1 cellular context compared by ENCODE assay signal in the genomic region with DNA sequence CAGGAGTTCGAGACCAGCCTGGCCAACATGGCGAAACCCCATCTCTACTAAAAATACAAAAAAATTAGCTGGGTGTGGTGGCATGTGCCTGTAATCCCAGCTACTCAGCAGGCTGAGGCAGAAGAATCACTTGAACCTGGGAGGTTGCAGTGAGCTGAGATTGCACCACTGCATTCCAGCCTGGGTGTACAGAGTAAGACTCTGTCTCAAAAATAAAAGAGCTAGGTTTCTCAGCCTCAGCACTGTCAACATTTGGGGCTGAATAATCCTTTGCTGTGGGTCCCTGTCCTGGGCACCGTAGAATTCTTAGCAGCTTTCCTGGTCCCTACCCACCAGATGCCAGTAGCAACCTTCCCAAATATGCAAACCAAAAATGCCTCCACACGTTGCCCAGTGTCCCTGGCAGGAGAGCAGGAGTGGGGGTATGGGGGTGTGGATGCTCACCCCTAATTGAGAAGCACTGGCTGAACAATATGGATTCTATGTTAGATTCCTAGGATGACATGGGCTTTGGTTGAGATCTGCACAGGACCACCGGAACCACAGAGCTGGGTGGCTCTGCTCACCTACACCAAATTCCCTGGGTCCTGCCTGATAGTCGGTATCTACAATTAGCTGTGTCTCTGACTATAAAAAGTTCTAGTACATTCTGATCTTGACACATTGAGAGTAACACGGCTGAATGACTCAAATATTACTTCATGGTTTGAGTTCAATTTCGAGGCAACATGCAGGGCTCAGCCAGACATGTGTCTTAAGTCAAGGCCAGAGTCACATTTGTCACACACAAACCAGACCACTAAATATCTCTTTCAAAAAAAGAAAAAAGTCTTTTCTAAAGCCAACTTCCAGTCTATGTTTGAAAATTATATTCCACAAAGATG.
TF ChIP-seq lines count a peak whose summit lies in the region.

No MANE protein-coding gene starts in this region.

TF ChIP-seq in GM23338, 12 proteins besides CTCF, POLR2A, EP300 and RAD21 (continued from another document):
- TF ChIP-seq, protein P1, sequence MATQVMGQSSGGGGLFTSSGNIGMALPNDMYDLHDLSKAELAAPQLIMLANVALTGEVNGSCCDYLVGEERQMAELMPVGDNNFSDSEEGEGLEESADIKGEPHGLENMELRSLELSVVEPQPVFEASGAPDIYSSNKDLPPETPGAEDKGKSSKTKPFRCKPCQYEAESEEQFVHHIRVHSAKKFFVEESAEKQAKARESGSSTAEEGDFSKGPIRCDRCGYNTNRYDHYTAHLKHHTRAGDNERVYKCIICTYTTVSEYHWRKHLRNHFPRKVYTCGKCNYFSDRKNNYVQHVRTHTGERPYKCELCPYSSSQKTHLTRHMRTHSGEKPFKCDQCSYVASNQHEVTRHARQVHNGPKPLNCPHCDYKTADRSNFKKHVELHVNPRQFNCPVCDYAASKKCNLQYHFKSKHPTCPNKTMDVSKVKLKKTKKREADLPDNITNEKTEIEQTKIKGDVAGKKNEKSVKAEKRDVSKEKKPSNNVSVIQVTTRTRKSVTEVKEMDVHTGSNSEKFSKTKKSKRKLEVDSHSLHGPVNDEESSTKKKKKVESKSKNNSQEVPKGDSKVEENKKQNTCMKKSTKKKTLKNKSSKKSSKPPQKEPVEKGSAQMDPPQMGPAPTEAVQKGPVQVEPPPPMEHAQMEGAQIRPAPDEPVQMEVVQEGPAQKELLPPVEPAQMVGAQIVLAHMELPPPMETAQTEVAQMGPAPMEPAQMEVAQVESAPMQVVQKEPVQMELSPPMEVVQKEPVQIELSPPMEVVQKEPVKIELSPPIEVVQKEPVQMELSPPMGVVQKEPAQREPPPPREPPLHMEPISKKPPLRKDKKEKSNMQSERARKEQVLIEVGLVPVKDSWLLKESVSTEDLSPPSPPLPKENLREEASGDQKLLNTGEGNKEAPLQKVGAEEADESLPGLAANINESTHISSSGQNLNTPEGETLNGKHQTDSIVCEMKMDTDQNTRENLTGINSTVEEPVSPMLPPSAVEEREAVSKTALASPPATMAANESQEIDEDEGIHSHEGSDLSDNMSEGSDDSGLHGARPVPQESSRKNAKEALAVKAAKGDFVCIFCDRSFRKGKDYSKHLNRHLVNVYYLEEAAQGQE (IDR thresholded peaks at IDR 0.05; ENCODE audit: unreplicated experiment) = no peak
- TF ChIP-seq ZNF331 (CRISPR knock-in tag; IDR thresholded peaks at IDR 0.05; ENCODE audit: low read depth) (no peak), EZH2 (IDR thresholded peaks at IDR 0.05; ENCODE audit: low read depth, unreplicated experiment) (no peak), CREB1 (CRISPR knock-in tag; IDR thresholded peaks at IDR 0.05; ENCODE audit: low read depth) (no peak), STAT1 (IDR thresholded peaks at IDR 0.05; ENCODE audit: unreplicated experiment) (no peak), NANOG (IDR thresholded peaks at IDR 0.05; ENCODE audit: borderline replicate concordance) (no peak), POLR2AphosphoS5 (IDR thresholded peaks at IDR 0.05; ENCODE audit: low read depth) (no peak), EZH2phosphoT487 (IDR thresholded peaks at IDR 0.05; ENCODE audit: unreplicated experiment) (no peak), JUNB (IDR thresholded peaks at IDR 0.05; ENCODE audit: unreplicated experiment) (no peak), ETS1 (IDR thresholded peaks at IDR 0.05) (no peak), ZNF462 (CRISPR knock-in tag; IDR thresholded peaks at IDR 0.05) (no peak)
